Comparison of ENCODE assay signal across 22 cellular contexts in genomic region chr1:200729863-200730262, GRCh38. TPM values are rescaled to one million over a fixed set of nuclear protein-coding genes. Genes with fewer than 3 reads are reported as not detected.
DNase-seq lines count a peak whose midpoint lies in the region; TF ChIP-seq lines count a peak whose summit lies in the region.
"Had no signal": no experiment of that assay in that cellular context is flagged by ENCODE, and none has a peak within 500 bp of the region (broad histone marks: within the 10 kb centered on the region; RNA-seq: fewer than 3 reads in every experiment).

No MANE protein-coding gene starts in this region.

- H2AFZ ChIP-seq in ACC112 (ENCODE audit: low read length, unreplicated experiment): peak overlapping the region; percentile 97
- H2AFZ ChIP-seq in Loucy (ENCODE audit: low read length): peak overlapping the region; percentile 79

- TF ChIP-seq CTCF in Loucy (conservative IDR thresholded peaks at IDR 0.05; ENCODE audit: low read length) (no peak), choroid plexus epithelial cell (conservative IDR thresholded peaks at IDR 0.05; ENCODE audit: low read depth, low read length) (no peak), nephron (IDR thresholded peaks at IDR 0.05; ENCODE audit: unreplicated experiment in 3 of 3) (no peak), type B pancreatic cell (conservative IDR thresholded peaks at IDR 0.05) (no peak)

- H3K4me2 ChIP-seq in Loucy (ENCODE audit: low read depth, low read length, poor library complexity, severe bottlenecking): no peak overlapping the region

- H3K36me3 Mint-ChIP-seq in nephron (ENCODE audit: low read depth) (no peaks in the 10 kb centered on the region), type B pancreatic cell (no peaks in the 10 kb centered on the region)

- H3K27ac Mint-ChIP-seq in nephron (peak overlapping the region in 2 of 3 experiments; percentile 44 to 46), type B pancreatic cell (no peak overlapping the region)
- H3K27ac Mint-ChIP-seq: activated CD4-positive, alpha-beta memory T cell treated with anti-CD3 and anti-CD28 coated beads, Interleukin-2, amount 10 ng/mL, durations not matched to agents 7 days and 5 days; activated naive CD4-positive, alpha-beta T cell treated with anti-CD3 and anti-CD28 coated beads for 36 hours; activated T-cell treated with anti-CD3 and anti-CD28 coated beads, Interleukin-2, amount 50 U/mL, for 24 hours; stimulated activated naive CD8-positive, alpha-beta T cell treated with anti-CD3 and anti-CD28 coated beads, Interleukin-15, amount 100 ng/mL, for 72 hours had no signal

- H3K27ac ChIP-seq in ACC112 (ENCODE audit: low read depth, low read length): peak overlapping the region; percentile 55

- no peaks in the 10 kb centered on the region for H3K79me2 ChIP-seq in ACC112 (ENCODE audit: control insufficient read depth, insufficient read depth, low read length, unreplicated experiment)
- no peaks in the 10 kb centered on the region for H3K79me2 ChIP-seq in Loucy (ENCODE audit: insufficient read depth, low read length)

- H3K36me3 ChIP-seq in ACC112 (ENCODE audit: insufficient read depth, low read length) (no peaks in the 10 kb centered on the region), Loucy (ENCODE audit: insufficient read depth, low read length) (no peaks in the 10 kb centered on the region)

- H3K27me3 Mint-ChIP-seq in nephron (ENCODE audit: low read depth) (no peaks in the 10 kb centered on the region), type B pancreatic cell (no peaks in the 10 kb centered on the region)
- H3K27me3 Mint-ChIP-seq: activated T-cell treated with anti-CD3 and anti-CD28 coated beads, Interleukin-2, amount 50 U/mL, for 24 hours; stimulated activated naive CD8-positive, alpha-beta T cell treated with anti-CD3 and anti-CD28 coated beads, Interleukin-15, amount 100 ng/mL, for 72 hours had no signal

- H3K4me1 ChIP-seq in ACC112 (ENCODE audit: control insufficient read depth, insufficient read depth, low read length, unreplicated experiment): peaks cover 10% of the 10 kb centered on the region
- peaks cover 4% of the 10 kb centered on the region for H3K4me1 ChIP-seq in Loucy (ENCODE audit: insufficient read depth, low read length, poor library complexity, severe bottlenecking)

- H3K9me3 Mint-ChIP-seq in nephron (no peaks in the 10 kb centered on the region), type B pancreatic cell (no peaks in the 10 kb centered on the region)
- H3K9me3 Mint-ChIP-seq: activated CD4-positive, alpha-beta memory T cell treated with anti-CD3 and anti-CD28 coated beads, Interleukin-2, amount 10 ng/mL, durations not matched to agents 7 days and 5 days; activated naive CD4-positive, alpha-beta T cell treated with anti-CD3 and anti-CD28 coated beads for 36 hours; activated T-cell treated with anti-CD3 and anti-CD28 coated beads, Interleukin-2, amount 50 U/mL, for 24 hours; neural crest cell; stimulated activated naive CD8-positive, alpha-beta T cell treated with anti-CD3 and anti-CD28 coated beads, Interleukin-15, amount 100 ng/mL, for 72 hours had no signal

- no peak overlapping the region for H3K9ac ChIP-seq in Loucy (ENCODE audit: low read depth, low read length, poor library complexity, severe bottlenecking)

- H3F3A ChIP-seq in Loucy (ENCODE audit: low read depth): no peaks in the 10 kb centered on the region

- H3K4me3 Mint-ChIP-seq in nephron (no peak overlapping the region), type B pancreatic cell (no peak overlapping the region)
- H3K4me3 Mint-ChIP-seq: activated CD4-positive, alpha-beta memory T cell treated with anti-CD3 and anti-CD28 coated beads, Interleukin-2, amount 10 ng/mL, durations not matched to agents 7 days and 5 days; activated naive CD4-positive, alpha-beta T cell treated with anti-CD3 and anti-CD28 coated beads for 36 hours; activated T-cell treated with anti-CD3 and anti-CD28 coated beads, Interleukin-2, amount 50 U/mL, for 24 hours; neural crest cell; stimulated activated naive CD8-positive, alpha-beta T cell treated with anti-CD3 and anti-CD28 coated beads, Interleukin-15, amount 100 ng/mL, for 72 hours had no signal

- peak; percentile 17 for DNase-seq in choroid plexus epithelial cell (ENCODE audit: low read depth)
- DNase-seq in type B pancreatic cell (ENCODE audit: extremely low spot score, unreplicated experiment): no peak
- DNase-seq in NCI-H1417 (lab: John Stamatoyannopoulos, UW): no peak
- no peak for DNase-seq in OCI-M2 (lab: John Stamatoyannopoulos, UW; ENCODE audit: unreplicated experiment)
- no peak for DNase-seq in islet precursor cell
- DNase-seq: activated CD4-positive, alpha-beta memory T cell treated with anti-CD3 and anti-CD28 coated beads, Interleukin-2, amount 10 ng/mL, durations not matched to agents 7 days and 5 days; activated CD4-positive, CD25-positive, alpha-beta regulatory T cell; activated naive CD4-positive, alpha-beta T cell treated with anti-CD3 and anti-CD28 coated beads for 36 hours; activated T-cell treated with anti-CD3 and anti-CD28 coated beads, Interleukin-2, amount 50 U/mL, for 24 hours; C1 segment of cervical spinal cord; caudate nucleus; left colon; midbrain; NCI-H187 treated with DMSO at 0.1 percent for 48 hours; NCI-H226; stimulated activated CD4-positive, alpha-beta T cell treated with anti-CD3 and anti-CD28 coated beads, Interleukin-4, amount 100 ng/mL, for 1 hour; stimulated activated naive CD8-positive, alpha-beta T cell treated with anti-CD3 and anti-CD28 coated beads, Interleukin-15, amount 100 ng/mL, for 72 hours; T1000 had no signal

- no peaks in the 10 kb centered on the region for H3K9me2 ChIP-seq in Loucy (replicated peaks; ENCODE audit: low read depth, low read length)

- H3K4me3 ChIP-seq in ACC112 (ENCODE audit: low read depth, low read length): peak overlapping the region; percentile 55
- no peak overlapping the region for H3K4me3 ChIP-seq in Loucy (ENCODE audit: low read length, poor library complexity, severe bottlenecking)
- no peak overlapping the region for H3K4me3 ChIP-seq in choroid plexus epithelial cell (ENCODE audit: low read depth, low read length)

- H4K20me1 ChIP-seq in Loucy (ENCODE audit: insufficient read depth, low read length, poor library complexity, severe bottlenecking): no peaks in the 10 kb centered on the region

- H3K9me3 ChIP-seq in Loucy (ENCODE audit: insufficient read depth, low read depth, low read length): no peaks in the 10 kb centered on the region

- no peaks in the 10 kb centered on the region for H3K4me1 Mint-ChIP-seq in nephron
- peaks cover 3% of the 10 kb centered on the region for H3K4me1 Mint-ChIP-seq in type B pancreatic cell (ENCODE audit: unreplicated experiment)

- H3K27me3 ChIP-seq in ACC112 (ENCODE audit: insufficient read depth, low read length): no peaks in the 10 kb centered on the region
- H3K27me3 ChIP-seq in Loucy (ENCODE audit: insufficient read depth, low read length, poor library complexity, severe bottlenecking): no peaks in the 10 kb centered on the region

RNA-seq across cellular contexts. Expression of gene CAMSAP2, which starts 8.8 kb away (rescaled TPM):
- total RNA-seq in type B pancreatic cell (ENCODE audit: low replicate concordance): 27.4 and 28.5 TPM in 2 replicates
